Comparison of ENCODE assay signal across 1 cellular context in the genomic region with DNA sequence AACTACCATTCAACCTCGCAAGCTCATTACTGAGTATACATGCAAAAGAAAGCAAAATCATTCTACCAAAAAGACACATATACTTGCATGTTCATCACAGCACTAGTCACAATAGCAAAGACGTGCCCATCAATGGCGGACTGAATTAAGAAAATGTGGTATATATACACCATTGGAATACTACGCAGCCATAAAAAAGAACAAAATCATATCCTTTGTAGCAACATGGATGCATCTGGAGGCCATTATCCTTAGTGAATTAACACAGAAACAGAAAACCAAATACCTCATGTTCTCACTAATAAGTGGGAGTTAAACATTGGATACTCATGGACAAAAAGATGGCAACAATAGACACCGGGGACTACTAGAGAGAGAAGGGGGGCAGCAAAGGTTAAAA.
A peak's percentile ranks its signal among the peaks of the same experiment; 100 is the strongest.
TF ChIP-seq lines count a peak whose summit lies in the region.

No MANE protein-coding gene starts in this region.

TF ChIP-seq in H1, 55 proteins besides CTCF, POLR2A, EP300 and RAD21:
- TF ChIP-seq YY1 (IDR thresholded peaks at IDR 0.05; ENCODE audit: low read depth, low read length) (no peak), MAX (IDR thresholded peaks at IDR 0.05) (no peak), CREB1 (IDR thresholded peaks at IDR 0.05) (no peak), KDM1A (IDR thresholded peaks at IDR 0.05; ENCODE audit: borderline replicate concordance, low read length) (peak; percentile 73), TBP (IDR thresholded peaks at IDR 0.05; ENCODE audit: low read depth, low read length) (no peak), RBBP5 (IDR thresholded peaks at IDR 0.05; ENCODE audit: borderline replicate concordance, low read depth, low read length) (no peak), RXRA (IDR thresholded peaks at IDR 0.05; ENCODE audit: insufficient read depth, low read depth, low read length) (no peak), HDAC2 (IDR thresholded peaks at IDR 0.05; ENCODE audit: borderline replicate concordance in 1 of 2, low read depth in 2 of 2, low read length in 2 of 2) (peak in 1 of 2 experiments; percentile 60; a peak in 1 of 4 replicates), ZNF274 (IDR thresholded peaks at IDR 0.05; ENCODE audit: borderline replicate concordance, extremely low read depth, low read length) (no peak), NRF1 (IDR thresholded peaks at IDR 0.05; ENCODE audit: low read depth, low read length) (no peak), SRF (IDR thresholded peaks at IDR 0.05; ENCODE audit: low read depth, low read length) (no peak), EGR1 (IDR thresholded peaks at IDR 0.05; ENCODE audit: borderline replicate concordance, low read depth, low read length) (no peak), SP1 (IDR thresholded peaks at IDR 0.05; ENCODE audit: low read depth, low read length) (no peak)
